ENCODE assay signal across 1 cellular context in genomic region chr3:169564883-169565282, GRCh38.
TF ChIP-seq lines count a peak whose summit lies in the region.

No MANE protein-coding gene starts in this region.

TF ChIP-seq in K562, 482 proteins besides CTCF, POLR2A, EP300 and RAD21 (continued from another document):
- TF ChIP-seq ZNF609 (CRISPR knock-in tag; IDR thresholded peaks at IDR 0.05; ENCODE audit: borderline replicate concordance) (no peak), SIN3B (IDR thresholded peaks at IDR 0.05; ENCODE audit: low read depth) (no peak), ETS1 (conservative IDR thresholded peaks at IDR 0.05; ENCODE audit: control insufficient read depth, low read depth, low read length) (no peak), FOXP1 (CRISPR knock-in tag; IDR thresholded peaks at IDR 0.05) (no peak), PHF21A (IDR thresholded peaks at IDR 0.05; ENCODE audit: borderline replicate concordance, low read depth) (no peak), ZNF212 (CRISPR knock-in tag; IDR thresholded peaks at IDR 0.05) (no peak), KLF10 (CRISPR knock-in tag; IDR thresholded peaks at IDR 0.05) (no peak), POLR2B (IDR thresholded peaks at IDR 0.05; ENCODE audit: low read depth, partially characterized antibody) (no peak), NCOA1 (IDR thresholded peaks at IDR 0.05; ENCODE audit: low read depth) (no peak), KLF16 (IDR thresholded peaks at IDR 0.05) (no peak), ZNF354B (CRISPR knock-in tag; IDR thresholded peaks at IDR 0.05) (no peak), ZNF184 (CRISPR knock-in tag; IDR thresholded peaks at IDR 0.05) (no peak), PPARD (CRISPR knock-in tag; IDR thresholded peaks at IDR 0.05) (no peak)
- TF ChIP-seq, protein P1, sequence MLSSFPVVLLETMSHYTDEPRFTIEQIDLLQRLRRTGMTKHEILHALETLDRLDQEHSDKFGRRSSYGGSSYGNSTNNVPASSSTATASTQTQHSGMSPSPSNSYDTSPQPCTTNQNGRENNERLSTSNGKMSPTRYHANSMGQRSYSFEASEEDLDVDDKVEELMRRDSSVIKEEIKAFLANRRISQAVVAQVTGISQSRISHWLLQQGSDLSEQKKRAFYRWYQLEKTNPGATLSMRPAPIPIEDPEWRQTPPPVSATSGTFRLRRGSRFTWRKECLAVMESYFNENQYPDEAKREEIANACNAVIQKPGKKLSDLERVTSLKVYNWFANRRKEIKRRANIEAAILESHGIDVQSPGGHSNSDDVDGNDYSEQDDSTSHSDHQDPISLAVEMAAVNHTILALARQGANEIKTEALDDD (IDR thresholded peaks at IDR 0.05) = no peak
- TF ChIP-seq, protein P2, sequence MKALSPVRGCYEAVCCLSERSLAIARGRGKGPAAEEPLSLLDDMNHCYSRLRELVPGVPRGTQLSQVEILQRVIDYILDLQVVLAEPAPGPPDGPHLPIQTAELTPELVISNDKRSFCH (CRISPR knock-in tag; IDR thresholded peaks at IDR 0.05) = no peak
- TF ChIP-seq, protein P2 (tag; IDR thresholded peaks at IDR 0.05) = no peak
